In genomic region chr11:9138133-9138453, GRCh38 we compare ENCODE assay signal across 1 cellular context.
TF ChIP-seq lines count a peak whose summit lies in the region.

No MANE protein-coding gene starts in this region.

TF ChIP-seq in K562, 482 proteins besides CTCF, POLR2A, EP300 and RAD21 (continued from another document):
- no peak for TF ChIP-seq STAT6 (CRISPR knock-in tag; IDR thresholded peaks at IDR 0.05)
